1 cellular context compared by ENCODE assay signal in genomic region chr20:48928832-48929725, GRCh38.
TF ChIP-seq lines count a peak whose summit lies in the region.

No MANE protein-coding gene starts in this region.

TF ChIP-seq in HepG2, 621 proteins besides CTCF, POLR2A, EP300 and RAD21 (continued from another document):
- TF ChIP-seq ZNF432 (CRISPR knock-in tag; IDR thresholded peaks at IDR 0.05; ENCODE audit: borderline replicate concordance) (no peak), NCOA1 (CRISPR knock-in tag; IDR thresholded peaks at IDR 0.05) (0 out of 2 replicates have a peak, but pooled peaks have one; percentile 44), ZNF235 (CRISPR knock-in tag; IDR thresholded peaks at IDR 0.05; ENCODE audit: borderline replicate concordance) (no peak)
